In the genomic region with DNA sequence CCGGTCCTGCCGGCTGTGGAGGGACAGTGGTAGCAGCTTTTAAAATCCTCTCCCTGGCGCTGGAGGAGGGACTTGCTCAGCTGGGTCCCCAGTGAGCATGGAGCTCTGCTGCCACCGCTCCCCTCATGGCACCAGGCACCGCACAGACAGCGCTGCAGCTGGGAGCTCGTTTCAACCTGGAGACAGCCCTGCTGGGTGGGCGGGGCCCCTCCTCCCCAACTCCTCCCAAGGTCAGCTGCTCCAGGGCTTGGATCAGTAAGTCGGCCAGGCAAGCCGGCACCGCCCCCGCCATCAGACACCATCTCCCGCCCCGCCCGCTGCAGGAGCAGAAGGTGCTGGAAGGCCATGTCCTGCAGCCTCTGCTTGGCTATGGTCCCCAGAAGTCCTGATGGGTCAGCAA, we compare ENCODE assay signal across 8 cellular contexts. TPM values are rescaled to one million over a fixed set of nuclear protein-coding genes. Genes with fewer than 3 reads are reported as not detected.
DNase-seq lines count a peak whose midpoint lies in the region; ATAC-seq, FAIRE-seq and TF ChIP-seq lines count a peak whose summit lies in the region.

No MANE protein-coding gene starts in this region.

- H3K9me3 ChIP-seq in BE2C (no peaks in the 10 kb centered on the region), pancreas (no peaks in the 10 kb centered on the region)

- H3K4me1 ChIP-seq in BE2C (0 out of 2 replicates have a peak, but pooled peaks cover 3% of the 10 kb centered on the region), pancreas (peaks cover 6 to 18% (median 10%) of the 10 kb centered on the region in 3 donors)

- no peaks in the 10 kb centered on the region for H3K36me3 ChIP-seq in BE2C
- H3K36me3 ChIP-seq in pancreas = no peaks in the 10 kb centered on the region

- TF ChIP-seq CTCF in BE2C (IDR thresholded peaks at IDR 0.05; ENCODE audit: low read depth, low read length) (no peak), LNCaP clone FGC (IDR thresholded peaks at IDR 0.05; ENCODE audit: control insufficient read depth, extremely low read depth, insufficient read depth) (no peak), pancreas (IDR thresholded peaks at IDR 0.05) (no peak)

- H3K27me3 ChIP-seq in BE2C (no peaks in the 10 kb centered on the region), pancreas (no peaks in the 10 kb centered on the region)

- no peak for FAIRE-seq in pancreas (lab: Jason Lieb, UNC)

- ATAC-seq in Right ventricle myocardium superior (ENCODE audit: poor library complexity) (peak; percentile 91), pancreas (peak; percentile 73 to 93 (median 88)), GM19467 (IDR thresholded peaks at IDR 0.05; ENCODE audit: unreplicated experiment) (no peak)

- intact Hi-C loops in Right ventricle myocardium superior (cut with DNase I) = no loop called here
- intact Hi-C loops in pancreas (cut with DNase I) = no loop called here

- no peak overlapping the region for H3K27ac ChIP-seq in pancreas

- 1 to 2% methylated on average over 15 of the region's 15 CpGs for WGBS in pancreas, 2 donors

- DNase-seq in BE2C (peak; percentile 88), LNCaP clone FGC (ENCODE audit: low read depth) (peak; percentile 61), Right ventricle myocardium superior (peak; percentile 80), pancreas (peak; percentile 76 to 89 (median 82)), NCI-H446 (lab: John Stamatoyannopoulos, UW) (no peak), NCI-H1092 treated with DMSO at 0.1 percent for 48 hours (lab: John Stamatoyannopoulos, UW) (no peak)
- peak; percentile 33 for DNase-seq in activated naive CD4-positive, alpha-beta T cell treated with anti-CD3 and anti-CD28 coated beads, Interleukin-2, amount 50 U/mL, for 16 hours

- peak overlapping the region; percentile 43 for H3K4me3 ChIP-seq in BE2C (ENCODE audit: low read depth, low read length)
- H3K4me3 ChIP-seq in LNCaP clone FGC (ENCODE audit: low read depth, low read length) = peak overlapping the region; percentile 34
- peak overlapping the region in 2 of 4 donors; percentile 16 to 33 for H3K4me3 ChIP-seq in pancreas

RNA-seq across cellular contexts. Expression of gene ZFYVE28, which starts 16.4 kb away (rescaled TPM):
- 2.3 TPM for polyA plus RNA-seq in BE2C (2012; ENCODE audit: insufficient read depth, insufficient read length, low read depth)
- total RNA-seq in Right ventricle myocardium superior (6.7 TPM), pancreas (1 to 10 TPM; 3.8 to 7.5 (median 5.1) TPM)
- polyA plus RNA-seq in pancreas = 10 to 100 TPM; 12.1 to 13.4 TPM

RNA-seq across cellular contexts. Expression of gene CFAP99, which starts 16.7 kb away (rescaled TPM):
- polyA plus RNA-seq in BE2C (2012; ENCODE audit: insufficient read depth, insufficient read length, low read depth) = 0.54 TPM
- total RNA-seq in Right ventricle myocardium superior (not detected), pancreas (1 to 10 TPM in 1 of 6 donors, under 1 TPM in 5; 0.28 to 1.1 (median 0.58) TPM)
- polyA plus RNA-seq in pancreas = 1 to 10 TPM in 1 of 2 donors, under 1 TPM in 1; 0.87 to 1.6 TPM

Comparison
In these comparisons a context has a peak if more than half of its experiments do, and no peak if none do; other contexts are left out.
1. DNase-seq: peak in BE2C (single experiment), LNCaP clone FGC (single experiment), activated naive CD4-positive, alpha-beta T cell treated with anti-CD3 and anti-CD28 coated beads, Interleukin-2, amount 50 U/mL, for 16 hours (single experiment), Right ventricle myocardium superior (single experiment) and pancreas (6 of 6); none in NCI-H446 (0 of 2) and NCI-H1092 treated with DMSO at 0.1 percent for 48 hours (single experiment).